8 cellular contexts compared by ENCODE assay signal in the genomic region with DNA sequence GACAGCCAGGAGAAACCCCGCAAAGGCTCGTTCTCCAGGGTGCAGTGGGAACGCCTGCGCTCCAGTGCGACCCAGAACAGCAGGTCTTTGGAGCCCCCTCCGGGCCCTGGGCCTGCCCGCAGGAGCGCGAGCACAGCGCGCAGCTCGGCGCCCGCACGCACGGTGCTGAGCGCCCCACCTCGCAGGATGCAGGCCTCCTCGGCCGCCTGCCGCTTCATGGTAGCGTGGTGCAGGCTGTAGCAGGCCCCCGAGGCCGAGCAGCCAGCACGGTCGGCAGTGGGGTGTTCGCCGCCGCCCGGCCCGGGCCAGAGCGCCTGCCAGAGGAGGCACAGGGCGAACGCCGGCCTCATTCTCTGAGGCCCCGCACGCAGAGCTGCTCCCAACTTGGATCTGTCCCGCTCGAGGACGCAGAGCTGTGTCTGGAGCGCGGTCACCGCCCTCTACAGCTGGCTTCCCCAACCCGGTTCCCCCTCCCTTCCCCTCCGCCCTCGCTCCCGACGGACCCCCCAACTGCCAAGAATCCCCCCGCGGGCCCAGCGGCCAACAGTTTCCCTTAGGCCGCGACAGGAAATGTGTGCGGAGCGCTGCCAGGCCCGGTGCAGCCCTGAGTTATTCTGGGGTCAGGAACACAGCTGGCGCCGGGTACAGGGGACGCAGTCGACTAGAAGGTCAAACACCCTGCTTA. TPM values are rescaled to one million over a fixed set of nuclear protein-coding genes. Genes with fewer than 3 reads are reported as not detected.
A peak's percentile ranks its signal among the peaks of the same experiment; 100 is the strongest.
DNase-seq lines count a peak whose midpoint lies in the region; ATAC-seq and TF ChIP-seq lines count a peak whose summit lies in the region.

A gene with protein sequence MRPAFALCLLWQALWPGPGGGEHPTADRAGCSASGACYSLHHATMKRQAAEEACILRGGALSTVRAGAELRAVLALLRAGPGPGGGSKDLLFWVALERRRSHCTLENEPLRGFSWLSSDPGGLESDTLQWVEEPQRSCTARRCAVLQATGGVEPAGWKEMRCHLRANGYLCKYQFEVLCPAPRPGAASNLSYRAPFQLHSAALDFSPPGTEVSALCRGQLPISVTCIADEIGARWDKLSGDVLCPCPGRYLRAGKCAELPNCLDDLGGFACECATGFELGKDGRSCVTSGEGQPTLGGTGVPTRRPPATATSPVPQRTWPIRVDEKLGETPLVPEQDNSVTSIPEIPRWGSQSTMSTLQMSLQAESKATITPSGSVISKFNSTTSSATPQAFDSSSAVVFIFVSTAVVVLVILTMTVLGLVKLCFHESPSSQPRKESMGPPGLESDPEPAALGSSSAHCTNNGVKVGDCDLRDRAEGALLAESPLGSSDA (minus strand): TSS at position 421 of the 685 bp plus-strand sequence. CDS start 71 bp downstream, at position 350.

- peaks cover 61% of the 10 kb centered on the region for H3K27me3 ChIP-seq in WERI-Rb-1 (ENCODE audit: insufficient read depth, low read depth, severe bottlenecking)

- intact Hi-C loops in left ventricle myocardium superior (cut with micrococcal nuclease) = no loop called here

- no peaks in the 10 kb centered on the region for H3K9me3 Mint-ChIP-seq in activated naive CD8-positive, alpha-beta T cell (ENCODE audit: low read depth)

- H3K4me3 Mint-ChIP-seq in activated naive CD8-positive, alpha-beta T cell = peak within 1 kb of the TSS; percentile 80

- DNase-seq in GM03348 (ENCODE audit: low spot score) (peak; percentile 46), left ventricle myocardium superior (peak; percentile 87), pulmonary artery endothelial cell (ENCODE audit: low read depth, low spot score) (no peak), WERI-Rb-1 (no peak), GDM1 (lab: John Stamatoyannopoulos, UW) (no peak), NCI-H1930 (lab: John Stamatoyannopoulos, UW) (no peak), HUDEP-2 (lab: John Stamatoyannopoulos, UW; ENCODE audit: unreplicated experiment in 76 of 76) (no peak)

- peaks cover 9% of the 10 kb centered on the region for H3K4me1 Mint-ChIP-seq in activated naive CD8-positive, alpha-beta T cell (ENCODE audit: low read depth)

- peak; percentile 91 for ATAC-seq in left ventricle myocardium superior

- H3K27ac ChIP-seq in WERI-Rb-1 = no peak within 1 kb of the TSS

- H3K9me3 ChIP-seq in WERI-Rb-1 (ENCODE audit: severe bottlenecking) = peaks cover 6% of the 10 kb centered on the region

- H3K27me3 Mint-ChIP-seq in activated naive CD8-positive, alpha-beta T cell = peaks cover 29% of the 10 kb centered on the region

- no peak for TF ChIP-seq CTCF in WERI-Rb-1 (IDR thresholded peaks at IDR 0.05; ENCODE audit: low read depth, low read length)

- no peak within 1 kb of the TSS for H3K27ac Mint-ChIP-seq in activated naive CD8-positive, alpha-beta T cell

- H3K36me3 ChIP-seq in WERI-Rb-1 = no peaks in the 10 kb centered on the region

- H3K36me3 Mint-ChIP-seq in activated naive CD8-positive, alpha-beta T cell = no peaks in the 10 kb centered on the region

- H3K4me3 ChIP-seq in WERI-Rb-1 (ENCODE audit: low read depth, low read length) = no peak within 1 kb of the TSS

RNA-seq across cellular contexts. Expression of the gene that starts here (rescaled TPM):
- total RNA-seq in left ventricle myocardium superior = 33.1 TPM
- 256 and 388 TPM in 2 replicates for total RNA-seq in pulmonary artery endothelial cell

Comparison
In these comparisons a context has a peak if more than half of its experiments do, and no peak if none do; other contexts are left out.
1. DNase-seq: peak in GM03348 (single experiment) and left ventricle myocardium superior (single experiment); none in pulmonary artery endothelial cell (single experiment), WERI-Rb-1 (single experiment), GDM1 (single experiment), NCI-H1930 (0 of 2) and HUDEP-2 (0 of 76).